In genomic region chr10:26714816-26715487, GRCh38 we compare ENCODE assay signal across 1 cellular context.
A peak's percentile ranks its signal among the peaks of the same experiment; 100 is the strongest.
TF ChIP-seq lines count a peak whose summit lies in the region.

No MANE protein-coding gene starts in this region.

TF ChIP-seq in HepG2, 621 proteins besides CTCF, POLR2A, EP300 and RAD21 (continued from another document and continues in another):
- TF ChIP-seq THAP9 (CRISPR knock-in tag; IDR thresholded peaks at IDR 0.05; ENCODE audit: borderline replicate concordance) (no peak), HNF4A (CRISPR knock-in tag; IDR thresholded peaks at IDR 0.05) (peak; percentile 79), ATF7 (IDR thresholded peaks at IDR 0.05) (no peak), ATF7 (CRISPR knock-in tag; IDR thresholded peaks at IDR 0.05) (no peak), ZKSCAN1 (IDR thresholded peaks at IDR 0.05; ENCODE audit: low read length) (no peak), THAP7 (CRISPR knock-in tag; IDR thresholded peaks at IDR 0.05) (no peak), ZFP90 (CRISPR knock-in tag; IDR thresholded peaks at IDR 0.05; ENCODE audit: borderline replicate concordance) (no peak), RBAK (CRISPR knock-in tag; IDR thresholded peaks at IDR 0.05) (0 out of 2 replicates have a peak, but pooled peaks have one; percentile 54), SALL1 (CRISPR knock-in tag; IDR thresholded peaks at IDR 0.05) (no peak), SRY (CRISPR knock-in tag; IDR thresholded peaks at IDR 0.05) (no peak), ZSCAN20 (CRISPR knock-in tag; IDR thresholded peaks at IDR 0.05; ENCODE audit: borderline replicate concordance) (no peak), KLF6 (CRISPR knock-in tag; IDR thresholded peaks at IDR 0.05) (no peak), ZNF746 (CRISPR knock-in tag; IDR thresholded peaks at IDR 0.05) (no peak), ZNF414 (CRISPR knock-in tag; IDR thresholded peaks at IDR 0.05) (no peak), CEBPG (CRISPR knock-in tag; IDR thresholded peaks at IDR 0.05) (no peak), DR1 (CRISPR knock-in tag; IDR thresholded peaks at IDR 0.05) (no peak), THYN1 (CRISPR knock-in tag; IDR thresholded peaks at IDR 0.05; ENCODE audit: borderline replicate concordance, low read depth) (no peak), ELF4 (CRISPR knock-in tag; IDR thresholded peaks at IDR 0.05; ENCODE audit: borderline replicate concordance) (no peak), ZNF879 (CRISPR knock-in tag; IDR thresholded peaks at IDR 0.05) (no peak), PRDM10 (CRISPR knock-in tag; IDR thresholded peaks at IDR 0.05; ENCODE audit: low read depth) (no peak), HNF4G (IDR thresholded peaks at IDR 0.05; ENCODE audit: borderline replicate concordance, low read depth, low read length) (peak; percentile 81), HNF4G (CRISPR knock-in tag; IDR thresholded peaks at IDR 0.05; ENCODE audit: borderline replicate concordance, low read depth) (no peak), NR0B2 (CRISPR knock-in tag; IDR thresholded peaks at IDR 0.05) (no peak), PPARG (CRISPR knock-in tag; conservative IDR thresholded peaks at IDR 0.05) (no peak), SCMH1 (CRISPR knock-in tag; IDR thresholded peaks at IDR 0.05; ENCODE audit: borderline replicate concordance) (no peak), ZNF841 (CRISPR knock-in tag; IDR thresholded peaks at IDR 0.05; ENCODE audit: borderline replicate concordance) (no peak), TAF1 (CRISPR knock-in tag; IDR thresholded peaks at IDR 0.05) (no peak), BATF2 (CRISPR knock-in tag; IDR thresholded peaks at IDR 0.05) (no peak), SAP130 (CRISPR knock-in tag; IDR thresholded peaks at IDR 0.05; ENCODE audit: low read depth) (0 out of 2 replicates have a peak, but pooled peaks have one; percentile 14), SP4 (CRISPR knock-in tag; IDR thresholded peaks at IDR 0.05) (no peak), HNF1B (CRISPR knock-in tag; IDR thresholded peaks at IDR 0.05) (no peak), ZNF318 (CRISPR knock-in tag; IDR thresholded peaks at IDR 0.05) (no peak), ZNF740 (CRISPR knock-in tag; IDR thresholded peaks at IDR 0.05) (no peak), SRSF1 (optimal IDR thresholded peaks at IDR 0.05; ENCODE audit: low read depth, low read length) (no peak), ZNF331 (CRISPR knock-in tag; IDR thresholded peaks at IDR 0.05) (no peak), TBX2 (CRISPR knock-in tag; IDR thresholded peaks at IDR 0.05; ENCODE audit: borderline replicate concordance) (0 out of 2 replicates have a peak, but pooled peaks have one; percentile 4), FOXP1 (IDR thresholded peaks at IDR 0.05) (no peak), FOXP1 (CRISPR knock-in tag; IDR thresholded peaks at IDR 0.05) (no peak), MXI1 (IDR thresholded peaks at IDR 0.05; ENCODE audit: borderline replicate concordance, low read depth, low read length) (no peak), DNMT1 (CRISPR knock-in tag; IDR thresholded peaks at IDR 0.05) (no peak), ZNF878 (CRISPR knock-in tag; IDR thresholded peaks at IDR 0.05) (no peak), ZNF230 (CRISPR knock-in tag; IDR thresholded peaks at IDR 0.05) (no peak), EZH2 (conservative IDR thresholded peaks at IDR 0.05; ENCODE audit: low read depth, low read length) (no peak), NR3C1 (CRISPR knock-in tag; IDR thresholded peaks at IDR 0.05) (no peak), REPIN1 (CRISPR knock-in tag; IDR thresholded peaks at IDR 0.05; ENCODE audit: borderline replicate concordance, low read depth) (no peak)
